Comparison of ENCODE assay signal across 9 cellular contexts in genomic region chr2:229713371-229714079, GRCh38. TPM values are rescaled to one million over a fixed set of nuclear protein-coding genes. Genes with fewer than 3 reads are reported as not detected.
DNase-seq lines count a peak whose midpoint lies in the region; ATAC-seq, FAIRE-seq and TF ChIP-seq lines count a peak whose summit lies in the region.
"Had no signal": no experiment of that assay in that cellular context is flagged by ENCODE, and none has a peak within 500 bp of the region (broad histone marks: within the 10 kb centered on the region; RNA-seq: fewer than 3 reads in every experiment).

No MANE protein-coding gene starts in this region.

- peak overlapping the region; percentile 100 for H3K4me2 ChIP-seq in A549

- H3K9me3 ChIP-seq in A549: 0 out of 3 replicates have a peak, but pooled peaks cover 4% of the 10 kb centered on the region
- no peaks in the 10 kb centered on the region for H3K9me3 ChIP-seq in iPS-18a (ENCODE audit: control insufficient read depth, low read depth, low read length)
- H3K9me3 ChIP-seq in thyroid gland: no peaks in the 10 kb centered on the region

- CTCF ChIA-PET in A549 (lab: Yijun Ruan, JAX): interaction anchor here (1.2 kb wide), 1 partner anchor 127 kb away, joined by 3 read pairs; no protein-coding TSS in a partner anchor

- H3K36me3 ChIP-seq in iPS-18a (ENCODE audit: control insufficient read depth, low read depth, low read length): no peaks in the 10 kb centered on the region
- H3K36me3 ChIP-seq in thyroid gland: no peaks in the 10 kb centered on the region

- peaks cover 53% of the 10 kb centered on the region for H3K27me3 ChIP-seq in iPS-18a (ENCODE audit: control insufficient read depth, insufficient read depth, low read length)
- H3K27me3 ChIP-seq in thyroid gland: peaks cover 22% of the 10 kb centered on the region

- TF ChIP-seq CTCF in A549 (IDR thresholded peaks at IDR 0.05) (no peak), thyroid gland (IDR thresholded peaks at IDR 0.05) (no peak)

- no peak for FAIRE-seq in A549 (lab: Jason Lieb, UNC)
- FAIRE-seq: GM18507 had no signal

- intact Hi-C loops in thyroid gland (cut with DNase I): no loop called here

- TF ChIP-seq POLR2A in A549 (IDR thresholded peaks at IDR 0.05; ENCODE audit: low read length): no peak
- TF ChIP-seq POLR2A in thyroid gland (IDR thresholded peaks at IDR 0.05): no peak

- WGBS in A549 (ENCODE audit: missing lambda C conversion rate): 49% methylated on average over 21 of the region's 61 CpGs
- WGBS in thyroid gland, 2 donors: 3 to 5% methylated on average over 20 to 32 of the region's 61 CpGs

- H3K4me1 ChIP-seq in A549: peaks cover 7% of the 10 kb centered on the region; the same call in 1 of the 3 replicates
- H3K4me1 ChIP-seq in iPS-18a (ENCODE audit: control insufficient read depth, low read depth, low read length): peaks cover 7% of the 10 kb centered on the region
- peaks cover 3 to 14% of the 10 kb centered on the region in 2 donors for H3K4me1 ChIP-seq in thyroid gland

- TF ChIP-seq RAD21 in A549 (conservative IDR thresholded peaks at IDR 0.05 in 1 of 2, IDR thresholded peaks at IDR 0.05 in 1 of 2): no peak

- ATAC-seq in A549 (peak; percentile 68 to 85), GM18511 (IDR thresholded peaks at IDR 0.05; ENCODE audit: unreplicated experiment) (peak; percentile 36)

- TF ChIP-seq EP300 in A549 (IDR thresholded peaks at IDR 0.05): no peak

- H3K27ac ChIP-seq in A549 (peak overlapping the region in 1 of 2 experiments; percentile 55; a peak in 2 of 6 replicates), iPS-18a (ENCODE audit: low read length) (no peak overlapping the region), thyroid gland (no peak overlapping the region)

- POLR2A ChIA-PET in A549 (lab: Yijun Ruan, JAX): interaction anchor here (0.5 kb wide), 1 partner anchor 1821 kb away, joined by 6 read pairs; no protein-coding TSS in a partner anchor

- DNase-seq in A549 (ENCODE audit: low read depth in 1 of 2, low spot score in 1 of 2): peak; percentile 26 to 27
- DNase-seq in NCI-H1105 treated with DMSO at 0.1 percent for 48 hours (lab: John Stamatoyannopoulos, UW): peak; percentile 58
- DNase-seq in anterior cingulate cortex (lab: John Stamatoyannopoulos, UW): peak in 55 of 58 donors; percentile 9 to 80 (median 58)
- DNase-seq in stimulated activated CD4-positive, alpha-beta T cell treated with anti-CD3 and anti-CD28 coated beads, Interleukin-2, amount 100 ng/mL, for 24 hours: peak; percentile 22 to 36
- no peak for DNase-seq in NCI-H2029 (lab: John Stamatoyannopoulos, UW)
- no peak for DNase-seq in thyroid gland

- no peak overlapping the region for H3K9ac ChIP-seq in iPS-18a (ENCODE audit: low read length)

- H3K4me3 ChIP-seq in A549 (peak overlapping the region; percentile 57), iPS-18a (ENCODE audit: low read length) (peak overlapping the region; percentile 68), thyroid gland (replicated peaks in 1 of 3) (peak overlapping the region in 1 of 3 donors; percentile 3)

TF ChIP-seq in A549, 52 proteins besides CTCF, POLR2A, EP300 and RAD21:
- peak; percentile 36 for TF ChIP-seq CHD2 (IDR thresholded peaks at IDR 0.05; ENCODE audit: low read length, partially characterized antibody)
- TF ChIP-seq ZFP36 (IDR thresholded peaks at IDR 0.05; ENCODE audit: borderline replicate concordance, partially characterized antibody): no peak
- TF ChIP-seq HOXB5 (CRISPR knock-in tag; IDR thresholded peaks at IDR 0.05): no peak
- TF ChIP-seq TFCP2L1 (CRISPR knock-in tag; IDR thresholded peaks at IDR 0.05): no peak
- no peak for TF ChIP-seq PHF8 (IDR thresholded peaks at IDR 0.05; ENCODE audit: borderline replicate concordance, low read depth)
- TF ChIP-seq REST (IDR thresholded peaks at IDR 0.05): peak; percentile 40; the same call in 1 of the 2 replicates
TF ChIP-seq in A549: peak in this region for 2.

RNA-seq across cellular contexts. Expression of gene DNER, which starts 0.8 kb away (rescaled TPM):
- 0.34 and 0.45 TPM in 2 replicates for polyA plus RNA-seq in A549 (2011; rRNA removed)
- polyA plus RNA-seq in A549 (2012; cell fraction: cytosol; rRNA removed): 0.36 and 0.40 TPM in 2 replicates
- 0.68 and 0.91 TPM in 2 replicates for polyA plus RNA-seq in A549 (2012; cell fraction: nucleus; rRNA removed)
- 2.5 to 4.2 TPM (median 3.8 TPM) in 3 replicates for polyA plus RNA-seq in A549 (2017; fragmentation: RNase III; extraction: RNeasy Plus Mini Kit Qiagen cat#74134 plus additional on column Dnase treatment)
- polyA minus RNA-seq in A549 (2011; rRNA and poly(A)+ RNA removed): 0.73 and 0.74 TPM in 2 replicates
- total RNA-seq in thyroid gland: under 1 TPM in 3 of 4 donors, not detected in 1; 0.13 to 0.93 (median 0.42) TPM

Comparison
In these comparisons a context has a peak if more than half of its experiments do, and no peak if none do; other contexts are left out.
1. DNase-seq: peak in A549 (2 of 2), NCI-H1105 treated with DMSO at 0.1 percent for 48 hours (single experiment), anterior cingulate cortex (55 of 58) and stimulated activated CD4-positive, alpha-beta T cell treated with anti-CD3 and anti-CD28 coated beads, Interleukin-2, amount 100 ng/mL, for 24 hours (2 of 2); none in NCI-H2029 (single experiment) and thyroid gland (0 of 2).